In the genomic region with DNA sequence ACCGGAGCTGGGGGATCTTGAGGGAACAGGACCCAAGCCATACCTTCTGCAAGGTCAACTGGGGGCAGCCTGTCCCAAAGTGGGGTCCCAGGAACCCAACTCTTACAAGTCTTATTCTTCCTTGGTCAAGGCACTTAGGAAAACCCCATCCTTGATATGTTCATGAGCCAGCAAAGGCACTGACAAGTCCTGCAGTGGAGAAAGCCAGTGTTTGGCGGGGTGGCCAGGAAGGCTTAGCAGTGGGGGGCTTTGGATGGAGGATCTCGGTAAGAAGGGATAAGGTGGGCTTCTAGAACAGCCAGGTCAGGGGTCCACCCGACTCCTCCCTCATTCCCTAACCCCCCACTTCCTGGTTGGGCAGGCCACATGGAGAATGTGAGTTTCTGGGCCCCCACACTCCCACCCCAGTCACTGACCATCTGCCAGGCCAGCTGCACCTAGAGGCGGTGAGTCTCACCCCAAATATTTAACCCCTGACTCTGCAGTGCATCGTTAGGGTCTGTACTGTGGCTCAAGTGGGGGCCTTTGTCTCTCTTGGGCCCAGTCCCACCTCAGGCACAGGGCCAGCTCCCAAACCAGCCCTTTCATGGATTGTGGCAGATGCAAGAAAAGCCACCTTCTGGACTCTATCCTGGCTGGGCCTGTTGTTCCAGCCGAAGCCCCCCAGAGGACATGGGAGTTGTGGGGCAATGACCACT, we compare ENCODE assay signal across 1 cellular context.
TF ChIP-seq lines count a peak whose summit lies in the region.

No MANE protein-coding gene starts in this region.

TF ChIP-seq in HCT116, 20 proteins besides CTCF, POLR2A, EP300 and RAD21:
- TF ChIP-seq CEBPB (IDR thresholded peaks at IDR 0.05; ENCODE audit: low read depth) = no peak
- TF ChIP-seq POLR2AphosphoS5 (IDR thresholded peaks at IDR 0.05; ENCODE audit: low read depth, low read length) = no peak
- no peak for TF ChIP-seq ELF1 (IDR thresholded peaks at IDR 0.05; ENCODE audit: borderline replicate concordance, low read depth)
- TF ChIP-seq, protein P1, sequence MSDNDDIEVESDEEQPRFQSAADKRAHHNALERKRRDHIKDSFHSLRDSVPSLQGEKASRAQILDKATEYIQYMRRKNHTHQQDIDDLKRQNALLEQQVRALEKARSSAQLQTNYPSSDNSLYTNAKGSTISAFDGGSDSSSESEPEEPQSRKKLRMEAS (IDR thresholded peaks at IDR 0.05) = no peak
- TF ChIP-seq EZH2phosphoT487 (IDR thresholded peaks at IDR 0.05; ENCODE audit: borderline replicate concordance) = no peak
- TF ChIP-seq EZH2 (IDR thresholded peaks at IDR 0.05) = no peak
TF ChIP-seq in HCT116: peak in this region for 0.
